Comparison of ENCODE assay signal across 2 cellular contexts in the genomic region with DNA sequence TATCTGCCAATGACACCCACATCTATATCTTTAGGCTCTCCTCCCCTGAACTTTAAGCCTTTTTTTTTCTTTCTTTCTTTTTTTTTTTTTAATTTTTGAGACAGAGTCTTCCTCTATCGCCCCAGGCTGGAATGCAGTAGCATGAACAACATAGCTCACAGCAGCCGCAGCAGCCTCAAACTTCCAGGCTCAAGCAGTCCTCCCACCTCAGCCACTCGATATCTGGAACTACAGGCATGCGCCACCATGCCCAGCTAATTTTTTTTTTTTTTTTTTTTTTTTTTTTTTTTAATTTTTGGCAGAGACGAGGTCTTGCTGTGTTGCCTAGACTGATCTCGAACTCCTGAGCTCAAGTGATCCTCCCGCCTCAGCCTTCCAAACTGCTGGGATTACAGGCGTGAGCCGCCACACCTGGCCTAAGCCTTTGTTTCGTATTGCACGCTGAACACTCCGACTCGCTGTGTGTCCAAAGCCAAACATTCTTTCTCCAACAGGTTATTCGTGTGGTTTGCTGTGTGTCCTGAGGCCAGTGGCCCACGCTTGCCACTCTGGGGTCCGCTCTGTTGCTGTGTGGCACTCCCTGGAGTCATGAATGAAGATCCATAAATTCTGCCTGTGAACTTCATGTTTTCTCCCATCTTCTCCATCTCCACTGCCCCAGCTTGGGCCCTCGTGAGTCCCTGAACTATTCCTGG.
TF ChIP-seq lines count a peak whose summit lies in the region.

No MANE protein-coding gene starts in this region.

TF ChIP-seq in GM23338, 12 proteins besides CTCF, POLR2A, EP300 and RAD21 (continues in another document):
- TF ChIP-seq ETS1 (IDR thresholded peaks at IDR 0.05) (no peak), ZNF462 (CRISPR knock-in tag; IDR thresholded peaks at IDR 0.05) (no peak), STAT1 (IDR thresholded peaks at IDR 0.05; ENCODE audit: unreplicated experiment) (no peak), CREB1 (CRISPR knock-in tag; IDR thresholded peaks at IDR 0.05; ENCODE audit: low read depth) (no peak), ZNF114 (CRISPR knock-in tag; IDR thresholded peaks at IDR 0.05) (no peak), POLR2AphosphoS5 (IDR thresholded peaks at IDR 0.05; ENCODE audit: low read depth) (no peak), ZNF331 (CRISPR knock-in tag; IDR thresholded peaks at IDR 0.05; ENCODE audit: low read depth) (no peak)
- TF ChIP-seq, protein P1, sequence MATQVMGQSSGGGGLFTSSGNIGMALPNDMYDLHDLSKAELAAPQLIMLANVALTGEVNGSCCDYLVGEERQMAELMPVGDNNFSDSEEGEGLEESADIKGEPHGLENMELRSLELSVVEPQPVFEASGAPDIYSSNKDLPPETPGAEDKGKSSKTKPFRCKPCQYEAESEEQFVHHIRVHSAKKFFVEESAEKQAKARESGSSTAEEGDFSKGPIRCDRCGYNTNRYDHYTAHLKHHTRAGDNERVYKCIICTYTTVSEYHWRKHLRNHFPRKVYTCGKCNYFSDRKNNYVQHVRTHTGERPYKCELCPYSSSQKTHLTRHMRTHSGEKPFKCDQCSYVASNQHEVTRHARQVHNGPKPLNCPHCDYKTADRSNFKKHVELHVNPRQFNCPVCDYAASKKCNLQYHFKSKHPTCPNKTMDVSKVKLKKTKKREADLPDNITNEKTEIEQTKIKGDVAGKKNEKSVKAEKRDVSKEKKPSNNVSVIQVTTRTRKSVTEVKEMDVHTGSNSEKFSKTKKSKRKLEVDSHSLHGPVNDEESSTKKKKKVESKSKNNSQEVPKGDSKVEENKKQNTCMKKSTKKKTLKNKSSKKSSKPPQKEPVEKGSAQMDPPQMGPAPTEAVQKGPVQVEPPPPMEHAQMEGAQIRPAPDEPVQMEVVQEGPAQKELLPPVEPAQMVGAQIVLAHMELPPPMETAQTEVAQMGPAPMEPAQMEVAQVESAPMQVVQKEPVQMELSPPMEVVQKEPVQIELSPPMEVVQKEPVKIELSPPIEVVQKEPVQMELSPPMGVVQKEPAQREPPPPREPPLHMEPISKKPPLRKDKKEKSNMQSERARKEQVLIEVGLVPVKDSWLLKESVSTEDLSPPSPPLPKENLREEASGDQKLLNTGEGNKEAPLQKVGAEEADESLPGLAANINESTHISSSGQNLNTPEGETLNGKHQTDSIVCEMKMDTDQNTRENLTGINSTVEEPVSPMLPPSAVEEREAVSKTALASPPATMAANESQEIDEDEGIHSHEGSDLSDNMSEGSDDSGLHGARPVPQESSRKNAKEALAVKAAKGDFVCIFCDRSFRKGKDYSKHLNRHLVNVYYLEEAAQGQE (IDR thresholded peaks at IDR 0.05; ENCODE audit: unreplicated experiment): no peak

TF ChIP-seq in K562, 482 proteins besides CTCF, POLR2A, EP300 and RAD21 (continued from another document):
- no peak for TF ChIP-seq ZNF212 (CRISPR knock-in tag; IDR thresholded peaks at IDR 0.05)
- TF ChIP-seq MED1 (CRISPR knock-in tag; IDR thresholded peaks at IDR 0.05; ENCODE audit: borderline replicate concordance): no peak
